In genomic region chr17:65103896-65104295, GRCh38 we compare ENCODE assay signal across 23 cellular contexts. TPM values are rescaled to one million over a fixed set of nuclear protein-coding genes. Genes with fewer than 3 reads are reported as not detected.
DNase-seq lines count a peak whose midpoint lies in the region; ATAC-seq, FAIRE-seq and TF ChIP-seq lines count a peak whose summit lies in the region.
"Had no signal": no experiment of that assay in that cellular context is flagged by ENCODE, and none has a peak within 500 bp of the region (broad histone marks: within the 10 kb centered on the region; RNA-seq: fewer than 3 reads in every experiment).

No MANE protein-coding gene starts in this region.

- DNase-seq in GM12865 (ENCODE audit: low read depth) (peak; percentile 50), NCI-H69 (lab: John Stamatoyannopoulos, UW) (peak; percentile 50), bronchial epithelial cell (ENCODE audit: low read depth) (peak; percentile 57), lung microvascular endothelial cell (ENCODE audit: low read depth in 2 of 2) (peak; percentile 48 to 66), right cardiac atrium (no peak), NCI-H2029 treated with DMSO at 0.1 percent for 48 hours (lab: John Stamatoyannopoulos, UW) (no peak), T-helper 17 cell (no peak)
- no peak for DNase-seq in activated T-cell treated with anti-CD3 and anti-CD28 coated beads, Interleukin-2, amount 50 U/mL, for 4 hours
- DNase-seq: activated B cell treated with CpG ODN at 0.5 μM for 24 hours; activated CD8-positive, alpha-beta memory T cell treated with anti-CD3 and anti-CD28 coated beads for 24 hours; AML-193; glutamatergic neuron; naive B cell; NCI-H1930; NCI-H446 treated with DMSO at 0.1 percent for 48 hours; Right ventricle myocardium superior; stimulated activated CD4-positive, alpha-beta T cell treated with anti-CD3 and anti-CD28 coated beads, Interleukin-12 subunit alpha, Interleukin-12 subunit beta, amount 100 ng/mL, for 4 hours; T-helper 2 cell had no signal

- no peak overlapping the region for H3K4me3 ChIP-seq in GM12865 (ENCODE audit: low read depth, low read length)
- no peak overlapping the region for H3K4me3 ChIP-seq in bronchial epithelial cell (ENCODE audit: low read depth, low read length)
- no peak overlapping the region for H3K4me3 ChIP-seq in right cardiac atrium (ENCODE audit: low read length)
- H3K4me3 ChIP-seq: thoracic aorta had no signal

- peaks cover 11% of the 10 kb centered on the region for H3K4me1 Mint-ChIP-seq in activated T-cell treated with anti-CD3 and anti-CD28 coated beads, Interleukin-2, amount 50 U/mL, for 4 hours (ENCODE audit: low read depth)
- peaks cover 10% of the 10 kb centered on the region for H3K4me1 Mint-ChIP-seq in T-helper 17 cell

- H3K27me3 ChIP-seq in bronchial epithelial cell (ENCODE audit: control insufficient read depth, insufficient read depth, low read length) = no peaks in the 10 kb centered on the region
- H3K27me3 ChIP-seq in right cardiac atrium (ENCODE audit: control insufficient read depth, insufficient read depth) = no peaks in the 10 kb centered on the region

- ATAC-seq in right cardiac atrium = no peak
- ATAC-seq in activated T-cell treated with anti-CD3 and anti-CD28 coated beads, Interleukin-2, amount 50 U/mL, for 4 hours = no peak
- no peak for ATAC-seq in T-helper 17 cell

- no peaks in the 10 kb centered on the region for H3K9me3 Mint-ChIP-seq in activated T-cell treated with anti-CD3 and anti-CD28 coated beads, Interleukin-2, amount 50 U/mL, for 4 hours
- H3K9me3 Mint-ChIP-seq: activated B cell treated with CpG ODN at 0.5 μM for 24 hours, memory B cell, naive B cell had no signal

- H3K4me3 Mint-ChIP-seq in activated T-cell treated with anti-CD3 and anti-CD28 coated beads, Interleukin-2, amount 50 U/mL, for 4 hours = no peak overlapping the region
- H3K4me3 Mint-ChIP-seq in T-helper 17 cell = no peak overlapping the region
- H3K4me3 Mint-ChIP-seq: activated B cell treated with CpG ODN at 0.5 μM for 24 hours; activated naive CD8-positive, alpha-beta T cell; memory B cell; naive B cell had no signal

- FAIRE-seq in bronchial epithelial cell (lab: Jason Lieb, UNC) = no peak
- FAIRE-seq: G401.6, GM12891 had no signal

- no peaks in the 10 kb centered on the region for H3K36me3 ChIP-seq in bronchial epithelial cell (ENCODE audit: control insufficient read depth, insufficient read depth, low read length)
- H3K36me3 ChIP-seq: thoracic aorta had no signal

- no peak overlapping the region for H3K27ac ChIP-seq in right cardiac atrium (ENCODE audit: low read length)

- peaks cover 3% of the 10 kb centered on the region for H3K4me1 ChIP-seq in right cardiac atrium (ENCODE audit: control insufficient read depth, insufficient read depth, low read length)

- no peak overlapping the region for H3K27ac Mint-ChIP-seq in T-helper 17 cell
- H3K27ac Mint-ChIP-seq: memory B cell, naive B cell had no signal

- TF ChIP-seq CTCF in GM12865 (IDR thresholded peaks at IDR 0.05; ENCODE audit: insufficient read depth, low read depth, low read length, missing control alignments) (no peak), bronchial epithelial cell (IDR thresholded peaks at IDR 0.05; ENCODE audit: insufficient read depth, low read length, severe bottlenecking) (no peak)

- intact Hi-C loops in right cardiac atrium (cut with DNase I) = loop anchor here in 2 of 4 donors (10.0 kb wide), 1 partner anchor 129 kb away; no protein-coding TSS in a partner anchor

- peaks cover 7% of the 10 kb centered on the region for H3K27me3 Mint-ChIP-seq in activated T-cell treated with anti-CD3 and anti-CD28 coated beads, Interleukin-2, amount 50 U/mL, for 4 hours (ENCODE audit: low read depth)
- peaks cover 7% of the 10 kb centered on the region for H3K27me3 Mint-ChIP-seq in T-helper 17 cell
- H3K27me3 Mint-ChIP-seq: activated naive CD8-positive, alpha-beta T cell had no signal

- 84% methylated on average over 5 of the region's 5 CpGs for WGBS in right cardiac atrium

- H3K9me3 ChIP-seq in right cardiac atrium (ENCODE audit: control insufficient read depth, low read length) = no peaks in the 10 kb centered on the region
- H3K9me3 ChIP-seq in T-helper 17 cell (ENCODE audit: control insufficient read depth, low read length, poor library complexity, severe bottlenecking) = no peaks in the 10 kb centered on the region
- H3K9me3 ChIP-seq: thoracic aorta had no signal

- H3K36me3 Mint-ChIP-seq in activated T-cell treated with anti-CD3 and anti-CD28 coated beads, Interleukin-2, amount 50 U/mL, for 4 hours (ENCODE audit: insufficient read depth) = no peaks in the 10 kb centered on the region
- no peaks in the 10 kb centered on the region for H3K36me3 Mint-ChIP-seq in T-helper 17 cell (ENCODE audit: low read depth)
- H3K36me3 Mint-ChIP-seq: activated naive CD8-positive, alpha-beta T cell; memory B cell; naive B cell had no signal

RNA-seq across cellular contexts. Expression of gene RGS9, which starts 33.3 kb away (rescaled TPM):
- total RNA-seq in bronchial epithelial cell (0.90 and 1.1 TPM in 2 replicates), lung microvascular endothelial cell (0.60 and 0.65 TPM in 2 replicates), right cardiac atrium (10 to 100 TPM in 1 of 4 donors, 1 to 10 TPM in 3; 4.8 to 15.1 (median 8.3) TPM), T-helper 17 cell (1 to 10 TPM; 1.7 to 4.2 TPM)
- 4.2 TPM for polyA plus RNA-seq in right cardiac atrium
- total RNA-seq in activated T-cell treated with anti-CD3 and anti-CD28 coated beads, Interleukin-2, amount 50 U/mL, for 4 hours = under 1 TPM; 0.55 to 0.87 (median 0.56) TPM

RNA-seq across cellular contexts. Expression of gene GNA13, which starts 47.4 kb away (rescaled TPM):
- 37.5 and 51.6 TPM in 2 replicates for total RNA-seq in bronchial epithelial cell
- total RNA-seq in lung microvascular endothelial cell = 29.6 and 39.9 TPM in 2 replicates
- total RNA-seq in right cardiac atrium = 10 to 100 TPM; 25.4 to 30.1 (median 27.2) TPM
- polyA plus RNA-seq in right cardiac atrium = 11.7 TPM
- 10 to 100 TPM; 45.7 to 54.9 (median 47.2) TPM for total RNA-seq in activated T-cell treated with anti-CD3 and anti-CD28 coated beads, Interleukin-2, amount 50 U/mL, for 4 hours
- 100 to 1,000 TPM; 102 to 132 TPM for total RNA-seq in T-helper 17 cell

Comparison
In these comparisons a context has a peak if more than half of its experiments do, and no peak if none do; other contexts are left out.
1. DNase-seq: peak in GM12865 (single experiment), NCI-H69 (single experiment), bronchial epithelial cell (single experiment) and lung microvascular endothelial cell (2 of 2); none in right cardiac atrium (0 of 3), NCI-H2029 treated with DMSO at 0.1 percent for 48 hours (single experiment), activated T-cell treated with anti-CD3 and anti-CD28 coated beads, Interleukin-2, amount 50 U/mL, for 4 hours (single experiment) and T-helper 17 cell (0 of 3).